In genomic region chr1:178599745-178600144, GRCh38 we compare ENCODE assay signal across 16 cellular contexts.
DNase-seq lines count a peak whose midpoint lies in the region; ATAC-seq and TF ChIP-seq lines count a peak whose summit lies in the region.
"Had no signal": no experiment of that assay in that cellular context is flagged by ENCODE, and none has a peak within 500 bp of the region (broad histone marks: within the 10 kb centered on the region; RNA-seq: fewer than 3 reads in every experiment).

No MANE protein-coding gene starts in this region.

- no peaks in the 10 kb centered on the region for H3K4me1 ChIP-seq in DND-41 (ENCODE audit: insufficient read depth, low read length)
- peaks cover 9% of the 10 kb centered on the region for H3K4me1 ChIP-seq in neural progenitor cell
- H3K4me1 ChIP-seq: A549 had no signal

- no peak overlapping the region for H3K27ac Mint-ChIP-seq in neural progenitor cell

- H3K36me3 Mint-ChIP-seq in neural progenitor cell = peaks cover 7% of the 10 kb centered on the region

- no peaks in the 10 kb centered on the region for H4K20me1 ChIP-seq in DND-41 (ENCODE audit: insufficient read depth, low read length)
- H4K20me1 ChIP-seq in neural progenitor cell (ENCODE audit: low read depth) = no peaks in the 10 kb centered on the region

- no peak overlapping the region for H3K4me2 ChIP-seq in DND-41 (ENCODE audit: insufficient read depth, low read length)
- H3K4me2 ChIP-seq in neural progenitor cell = no peak overlapping the region
- H3K4me2 ChIP-seq: A549 had no signal

- peaks cover 3% of the 10 kb centered on the region for H3K27me3 ChIP-seq in DND-41 (ENCODE audit: insufficient read depth, low read length, poor library complexity)
- no peaks in the 10 kb centered on the region for H3K27me3 ChIP-seq in neural progenitor cell

- H3F3A ChIP-seq in neural progenitor cell (ENCODE audit: low read depth) = peaks cover 2% of the 10 kb centered on the region

- ATAC-seq in DND-41 (ENCODE audit: insufficient read depth, low read depth) (peak; percentile 61; the same call in 2 of the 3 replicates), GM19463 (IDR thresholded peaks at IDR 0.05; ENCODE audit: unreplicated experiment) (peak; percentile 84), HG03025 (IDR thresholded peaks at IDR 0.05; ENCODE audit: low FRiP score, unreplicated experiment) (peak; percentile 72)
- ATAC-seq: A549; activated T-cell treated with anti-CD3 and anti-CD28 coated beads, Interleukin-2, amount 50 U/mL, for 4 hours had no signal

- H3K4me1 Mint-ChIP-seq in neural progenitor cell = peaks cover under 1% of the 10 kb centered on the region

- DNase-seq in DND-41 (peak; percentile 5), NB4 (ENCODE audit: low read depth) (peak; percentile 40), DMS79 treated with DMSO at 0.1 percent for 48 hours (lab: John Stamatoyannopoulos, UW) (no peak), AML-193 (lab: John Stamatoyannopoulos, UW) (no peak), neural progenitor cell (ENCODE audit: low spot score) (no peak)
- DNase-seq in activated CD4-positive, alpha-beta T cell treated with anti-CD3 and anti-CD28 coated beads for 4 hours = no peak
- DNase-seq: activated T-cell treated with anti-CD3 and anti-CD28 coated beads, Interleukin-2, amount 50 U/mL, for 4 hours; anterior cingulate cortex; effector CD8-positive, alpha-beta T cell; glutamatergic neuron; NCI-H510A treated with DMSO at 0.1 percent for 48 hours; posterior cingulate gyrus; WERI-Rb-1 had no signal

- H3K4me3 ChIP-seq in DND-41 (ENCODE audit: low read depth in 1 of 2, low read length in 2 of 2) (no peak overlapping the region), NB4 (ENCODE audit: low read depth, low read length) (no peak overlapping the region), neural progenitor cell (no peak overlapping the region)
- H3K4me3 ChIP-seq: A549 had no signal

- H3K27ac ChIP-seq in DND-41 (ENCODE audit: low read length) (no peak overlapping the region), neural progenitor cell (no peak overlapping the region)
- H3K27ac ChIP-seq: A549, WERI-Rb-1 had no signal

- no peaks in the 10 kb centered on the region for H3K9me3 Mint-ChIP-seq in neural progenitor cell
- H3K9me3 Mint-ChIP-seq: activated T-cell treated with anti-CD3 and anti-CD28 coated beads, Interleukin-2, amount 50 U/mL, for 4 hours had no signal

- no peak overlapping the region for H3K4me3 Mint-ChIP-seq in neural progenitor cell
- H3K4me3 Mint-ChIP-seq: activated T-cell treated with anti-CD3 and anti-CD28 coated beads, Interleukin-2, amount 50 U/mL, for 4 hours had no signal

- H2AFZ ChIP-seq in DND-41 (ENCODE audit: low read depth, low read length) (no peak overlapping the region), neural progenitor cell (replicated peaks) (no peak overlapping the region)

- H3K9ac ChIP-seq in DND-41 (ENCODE audit: low read depth, low read length) = no peak overlapping the region
- no peak overlapping the region for H3K9ac ChIP-seq in neural progenitor cell

- no peaks in the 10 kb centered on the region for H3K36me3 ChIP-seq in DND-41 (ENCODE audit: insufficient read depth, low read length)
- H3K36me3 ChIP-seq in neural progenitor cell = no peaks in the 10 kb centered on the region
- H3K36me3 ChIP-seq: WERI-Rb-1 had no signal

- no peaks in the 10 kb centered on the region for H3K27me3 Mint-ChIP-seq in neural progenitor cell (ENCODE audit: insufficient read depth, low read depth)

- no peak for TF ChIP-seq POLR2A in NB4 (IDR thresholded peaks at IDR 0.05; ENCODE audit: extremely low read depth, insufficient read length)

- H3K79me2 ChIP-seq in DND-41 (ENCODE audit: insufficient read depth, low read length) (no peaks in the 10 kb centered on the region), neural progenitor cell (ENCODE audit: low read depth) (no peaks in the 10 kb centered on the region)

- H3K9me3 ChIP-seq in DND-41 (ENCODE audit: insufficient read depth, low read length, severe bottlenecking) (no peaks in the 10 kb centered on the region), neural progenitor cell (ENCODE audit: low read depth) (no peaks in the 10 kb centered on the region)
- H3K9me3 ChIP-seq: A549 had no signal

- TF ChIP-seq CTCF in DND-41 (IDR thresholded peaks at IDR 0.05; ENCODE audit: borderline replicate concordance, extremely low read depth, low read length, poor library complexity, severe bottlenecking) = no peak
- TF ChIP-seq CTCF in NB4 (IDR thresholded peaks at IDR 0.05; ENCODE audit: low read depth, low read length) = no peak
- no peak for TF ChIP-seq CTCF in neural progenitor cell (IDR thresholded peaks at IDR 0.05)

Comparison
In these comparisons a context has a peak if more than half of its experiments do, and no peak if none do; other contexts are left out.
1. DNase-seq: peak in DND-41 (single experiment) and NB4 (single experiment); none in activated CD4-positive, alpha-beta T cell treated with anti-CD3 and anti-CD28 coated beads for 4 hours (0 of 2), DMS79 treated with DMSO at 0.1 percent for 48 hours (single experiment), AML-193 (0 of 2) and neural progenitor cell (single experiment).
2. Peak in every context shown above with its lines, with median percentiles within 50 percentile points of each other: ATAC-seq.